ENCODE assay signal across 8 cellular contexts in genomic region chr7:114916261-114916892, GRCh38. TPM values are rescaled to one million over a fixed set of nuclear protein-coding genes. Genes with fewer than 3 reads are reported as not detected.
A peak's percentile ranks its signal among the peaks of the same experiment; 100 is the strongest.
DNase-seq lines count a peak whose midpoint lies in the region; ATAC-seq and TF ChIP-seq lines count a peak whose summit lies in the region.

No MANE protein-coding gene starts in this region.

- ATAC-seq in GM18907 (IDR thresholded peaks at IDR 0.05; ENCODE audit: unreplicated experiment) = peak; percentile 95
- peak; percentile 87 for ATAC-seq in HG02571 (IDR thresholded peaks at IDR 0.05; ENCODE audit: unreplicated experiment)
- no peak for ATAC-seq in left cardiac atrium

- peaks cover 60% of the 10 kb centered on the region for H3K4me1 ChIP-seq in OCI-LY3 (ENCODE audit: low read length)

- no peaks in the 10 kb centered on the region for H3K27me3 ChIP-seq in OCI-LY3 (ENCODE audit: low read depth, low read length)

- H3K27ac ChIP-seq in OCI-LY3 (ENCODE audit: low read length) = peak overlapping the region; percentile 97

- H4K20me1 ChIP-seq in OCI-LY3 (ENCODE audit: insufficient read depth, low read length) = no peaks in the 10 kb centered on the region

- peak overlapping the region; percentile 89 for H3K9ac ChIP-seq in OCI-LY3 (ENCODE audit: low read length)

- peak; percentile 54 for DNase-seq in stimulated activated CD4-positive, alpha-beta T cell treated with anti-CD3 and anti-CD28 coated beads, Interleukin-1b, Interleukin-23, amount 100 ng/mL, for 48 hours
- DNase-seq in left cardiac atrium = no peak
- DNase-seq in NCI-H1105 treated with DMSO at 0.1 percent for 48 hours (lab: John Stamatoyannopoulos, UW) = no peak
- no peak for DNase-seq in NCI-H2081 treated with DMSO at 0.1 percent for 48 hours (lab: John Stamatoyannopoulos, UW)
- no peak for DNase-seq in globus pallidus (ENCODE audit: low spot score)

- intact Hi-C loops in left cardiac atrium (cut with DNase I) = no loop called here

- H2AFZ ChIP-seq in OCI-LY3 (ENCODE audit: low read depth, low read length) = 0 out of 2 replicates have a peak overlapping the region, but pooled peaks have one; percentile 6

- no peak for TF ChIP-seq CTCF in OCI-LY3 (IDR thresholded peaks at IDR 0.05; ENCODE audit: low read depth, low read length)

- H3K79me2 ChIP-seq in OCI-LY3 (ENCODE audit: low read length) = peaks cover 30% of the 10 kb centered on the region

- peak overlapping the region; percentile 67 for H3K4me3 ChIP-seq in OCI-LY3 (ENCODE audit: low read length)

- peak overlapping the region; percentile 83 for H3K4me2 ChIP-seq in OCI-LY3 (ENCODE audit: low read length)

- no peaks in the 10 kb centered on the region for H3K36me3 ChIP-seq in OCI-LY3 (replicated peaks; ENCODE audit: low read depth, low read length)

- no peaks in the 10 kb centered on the region for H3K9me3 ChIP-seq in OCI-LY3 (ENCODE audit: insufficient read depth, low read length)

RNA-seq across cellular contexts. Expression of gene MDFIC, which starts 5.5 kb away (rescaled TPM):
- 10 to 100 TPM; 21.8 to 23.9 TPM for total RNA-seq in left cardiac atrium

Comparison
In these comparisons a context has a peak if more than half of its experiments do, and no peak if none do; other contexts are left out.
1. ATAC-seq: peak in GM18907 (single experiment) and HG02571 (single experiment); none in left cardiac atrium (0 of 2).